8 cellular contexts compared by ENCODE assay signal in genomic region chr4:77157859-77158486, GRCh38. TPM values are rescaled to one million over a fixed set of nuclear protein-coding genes. Genes with fewer than 3 reads are reported as not detected.
A peak's percentile ranks its signal among the peaks of the same experiment; 100 is the strongest.
DNase-seq lines count a peak whose midpoint lies in the region; ATAC-seq, FAIRE-seq and TF ChIP-seq lines count a peak whose summit lies in the region.

No MANE protein-coding gene starts in this region.

- peak overlapping the region; percentile 75 to 85 for H3K9ac ChIP-seq in kidney (ENCODE audit: low read length in 2 of 2)

- FAIRE-seq in kidney (lab: Jason Lieb, UNC) = no peak

- no peaks in the 10 kb centered on the region for H3K9me3 ChIP-seq in kidney (ENCODE audit: control insufficient read depth in 1 of 2, low read length in 2 of 2)

- H3K27ac ChIP-seq in ACC112 (ENCODE audit: low read depth, low read length) (peak overlapping the region; percentile 82), kidney (ENCODE audit: low read depth in 2 of 2, low read length in 2 of 2) (peak overlapping the region; percentile 95 to 96)

- DNase-seq in NCI-H226 = peak; percentile 69
- peak; percentile 50 to 54 (median 54) for DNase-seq in activated CD4-positive, CD25-positive, alpha-beta regulatory T cell (lab: John Stamatoyannopoulos, UW)
- DNase-seq in cerebellar cortex (ENCODE audit: low spot score) = peak; percentile 81
- peak; percentile 98 for DNase-seq in kidney
- peak; percentile 36 to 63 (median 55) for DNase-seq in stimulated activated CD4-positive, alpha-beta T cell treated with anti-CD3 and anti-CD28 coated beads, Interleukin-12 subunit alpha, Interleukin-12 subunit beta, amount 100 ng/mL, for 48 hours (ENCODE audit: low read depth in 2 of 3, low spot score in 1 of 3)

- peak overlapping the region; percentile 71 for H2AFZ ChIP-seq in ACC112 (ENCODE audit: low read length, unreplicated experiment)

- intact Hi-C loops in kidney (cut with DNase I) = no loop called here

- peaks cover 6% of the 10 kb centered on the region for H3K79me2 ChIP-seq in ACC112 (ENCODE audit: control insufficient read depth, insufficient read depth, low read length, unreplicated experiment)

- ATAC-seq in GM18907 (IDR thresholded peaks at IDR 0.05; ENCODE audit: unreplicated experiment) (peak; percentile 62), HG03139 (IDR thresholded peaks at IDR 0.05; ENCODE audit: unreplicated experiment) (peak; percentile 39)

- peaks cover 12% of the 10 kb centered on the region for H3K4me1 ChIP-seq in ACC112 (ENCODE audit: control insufficient read depth, insufficient read depth, low read length, unreplicated experiment)
- peaks cover 4 to 7% of the 10 kb centered on the region in 2 donors for H3K4me1 ChIP-seq in kidney (ENCODE audit: control insufficient read depth in 1 of 2, insufficient read depth in 1 of 2, low read depth in 1 of 2, low read length in 2 of 2)

- peaks cover 9% of the 10 kb centered on the region for H3K36me3 ChIP-seq in ACC112 (ENCODE audit: insufficient read depth, low read length)
- H3K36me3 ChIP-seq in kidney (ENCODE audit: control insufficient read depth in 1 of 2, insufficient read depth in 2 of 2, low read length in 2 of 2) = peaks cover 11 to 14% of the 10 kb centered on the region in 2 donors

- no peaks in the 10 kb centered on the region for H3K27me3 ChIP-seq in ACC112 (ENCODE audit: insufficient read depth, low read length)

- peak; percentile 18 for TF ChIP-seq CTCF in kidney (IDR thresholded peaks at IDR 0.05; ENCODE audit: borderline replicate concordance, extremely low read depth, insufficient read depth)

- H3K4me3 ChIP-seq in ACC112 (ENCODE audit: low read depth, low read length) (peak overlapping the region; percentile 82), kidney (ENCODE audit: low read length in 2 of 2) (peak overlapping the region; percentile 68 to 93)

RNA-seq across cellular contexts. Expression of gene CCNG2, which starts 1.0 kb away (rescaled TPM):
- 75.8 TPM for total RNA-seq in kidney
- polyA plus RNA-seq in kidney (ENCODE audit: insufficient read depth, low read depth, low replicate concordance) = 26.4 TPM

Comparison
In these comparisons a context has a peak if more than half of its experiments do, and no peak if none do; other contexts are left out.
1. Peak in every context shown above with its lines: DNase-seq, ATAC-seq, H3K4me3 ChIP-seq and H3K27ac ChIP-seq.